In the genomic region with DNA sequence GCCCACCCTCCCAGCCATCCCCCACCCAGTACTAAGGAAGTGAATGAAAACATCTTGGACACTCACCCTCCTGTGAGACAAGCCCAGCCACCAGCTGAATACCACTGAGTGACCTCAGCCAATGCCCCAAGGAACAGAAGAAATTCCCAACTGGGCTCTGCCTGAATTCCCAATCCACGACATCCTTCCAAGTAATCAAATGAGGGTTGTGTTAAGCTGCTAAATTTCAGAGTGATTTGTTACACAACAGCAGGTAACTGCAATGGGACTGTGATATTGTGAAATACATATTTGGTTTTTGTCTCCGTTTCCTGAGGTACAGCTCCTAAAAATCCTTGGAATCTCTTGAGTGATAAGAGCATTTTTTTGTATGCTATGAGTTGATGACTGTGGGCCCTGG, we compare ENCODE assay signal across 21 cellular contexts.
DNase-seq lines count a peak whose midpoint lies in the region; ATAC-seq and TF ChIP-seq lines count a peak whose summit lies in the region.
"Had no signal": no experiment of that assay in that cellular context is flagged by ENCODE, and none has a peak within 500 bp of the region (broad histone marks: within the 10 kb centered on the region; RNA-seq: fewer than 3 reads in every experiment).

No MANE protein-coding gene starts in this region.

- H3K36me3 ChIP-seq in upper lobe of right lung = no peaks in the 10 kb centered on the region
- H3K36me3 ChIP-seq: MG63, SJSA1 had no signal

- no peaks in the 10 kb centered on the region for H3K27me3 ChIP-seq in upper lobe of right lung
- H3K27me3 ChIP-seq: MG63, SJSA1 had no signal

- no peak overlapping the region for H3K27ac ChIP-seq in upper lobe of right lung
- H3K27ac ChIP-seq: SJSA1 had no signal

- no peak for TF ChIP-seq CTCF in upper lobe of right lung (IDR thresholded peaks at IDR 0.05)

- intact Hi-C loops in upper lobe of right lung (cut with DNase I) = no loop called here

- DNase-seq in EL (peak; percentile 5), NCI-H226 (peak; percentile 83), islet precursor cell (peak; percentile 59), upper lobe of right lung (no peak), MV-4-11 (lab: John Stamatoyannopoulos, UW) (no peak)
- DNase-seq in activated naive CD4-positive, alpha-beta T cell treated with Interleukin-2 at 50 U/mL for 16 hours = no peak
- DNase-seq: ACHN; CD4-positive, CD25-positive, alpha-beta regulatory T cell; COR-L47; H7; HFFc6; Karpas-422; MG63; NCI-H1092 treated with DMSO at 0.1 percent for 48 hours; NCI-H2081; NCI-H2171 treated with DMSO at 0.1 percent for 48 hours; NCI-H446 treated with DMSO at 0.1 percent for 48 hours; NCI-H69 had no signal

- no peaks in the 10 kb centered on the region for H3K4me1 ChIP-seq in upper lobe of right lung

- H3K9me3 ChIP-seq in upper lobe of right lung = no peaks in the 10 kb centered on the region
- H3K9me3 ChIP-seq: MG63, SJSA1 had no signal

- no peak overlapping the region for H3K4me3 ChIP-seq in upper lobe of right lung
- H3K4me3 ChIP-seq: MG63, SJSA1 had no signal

- ATAC-seq in upper lobe of right lung (peak; percentile 37), HG03095 (IDR thresholded peaks at IDR 0.05; ENCODE audit: unreplicated experiment) (no peak)
- ATAC-seq: Panc1 had no signal

Comparison
In these comparisons a context has a peak if more than half of its experiments do, and no peak if none do; other contexts are left out.
1. DNase-seq: peak in EL (single experiment), NCI-H226 (single experiment) and islet precursor cell (single experiment); none in upper lobe of right lung (single experiment), MV-4-11 (single experiment) and activated naive CD4-positive, alpha-beta T cell treated with Interleukin-2 at 50 U/mL for 16 hours (single experiment).